In the genomic region with DNA sequence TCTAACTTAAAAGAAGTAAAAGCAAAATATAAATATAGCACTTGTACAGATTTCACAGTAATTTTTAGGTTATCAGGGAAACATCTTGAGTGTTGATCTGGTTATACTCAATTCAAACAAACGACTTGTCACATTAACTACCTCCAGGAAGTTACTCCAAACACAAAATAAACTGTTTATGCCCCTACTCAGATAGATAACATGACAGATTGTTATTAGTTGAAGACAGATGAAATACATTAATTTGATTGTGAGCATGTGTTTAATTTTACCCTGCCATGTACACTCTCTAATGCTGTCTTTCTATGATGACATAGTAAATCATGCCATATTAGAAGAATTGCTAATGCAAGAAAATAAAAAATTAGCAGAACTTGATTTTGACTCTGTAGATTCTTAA, we compare ENCODE assay signal across 25 cellular contexts.
"Had no signal": no experiment of that assay in that cellular context is flagged by ENCODE, and none has a peak within 500 bp of the region (broad histone marks: within the 10 kb centered on the region; RNA-seq: fewer than 3 reads in every experiment).

No MANE protein-coding gene starts in this region.

- H3K27me3 Mint-ChIP-seq: naive thymus-derived CD4-positive, alpha-beta T cell; natural killer cell treated with Interleukin-12 subunit alpha and Interleukin-12 subunit beta and Interleukin-15 and Interleukin-18, amount 100 ng/mL, for 72 hours; progenitor cell of endocrine pancreas; stimulated activated naive B cell treated with anti-CD40 and anti-IgM and Interleukin-4, amounts not matched to agents 10 μg/mL and 1 μg/mL and 100 μg/mL, for 72 hours had no signal

- H3K9me3 Mint-ChIP-seq: immature natural killer cell; natural killer cell treated with Interleukin-12 subunit alpha and Interleukin-12 subunit beta and Interleukin-15 and Interleukin-18, amount 100 ng/mL, for 72 hours had no signal

- DNase-seq: hypothalamus; immature natural killer cell; islet precursor cell; lower lobe of right lung; mammary epithelial cell; mesendoderm; mucosa of descending colon; naive thymus-derived CD4-positive, alpha-beta T cell; ovary; right lobe of liver; stimulated activated CD4-positive, alpha-beta T cell treated with anti-CD3 and anti-CD28 coated beads, Interleukin-2, amount 100 ng/mL, for 24 hours; stimulated activated CD4-positive, alpha-beta T cell treated with anti-CD3 and anti-CD28 coated beads, Interleukin-4, amount 100 ng/mL, for 1 hour; stimulated activated naive B cell treated with anti-CD40 and anti-IgM and Interleukin-4, amounts not matched to agents 10 μg/mL and 1 μg/mL and 100 μg/mL, for 72 hours; stimulated activated naive CD8-positive, alpha-beta T cell treated with anti-CD3 and anti-CD28 coated beads, Interleukin-15, Interleukin-2, amounts not matched to agents 100 U/mL and 50 U/mL, for 24 hours; stomach; testis; thyroid gland; transverse colon; upper lobe of left lung had no signal

- H3K9me3 ChIP-seq: lower lobe of right lung, mucosa of descending colon, ovary, right atrium auricular region, right lobe of liver, stomach, testis, thyroid gland, transverse colon, upper lobe of left lung, vagina had no signal

- H3K27ac Mint-ChIP-seq: immature natural killer cell; mesothelial cell of epicardium; naive thymus-derived CD4-positive, alpha-beta T cell; natural killer cell treated with Interleukin-12 subunit alpha and Interleukin-12 subunit beta and Interleukin-15 and Interleukin-18, amount 100 ng/mL, for 72 hours; progenitor cell of endocrine pancreas; stimulated activated naive B cell treated with anti-CD40 and anti-IgM and Interleukin-4, amounts not matched to agents 10 μg/mL and 1 μg/mL and 100 μg/mL, for 72 hours had no signal

- H3K36me3 Mint-ChIP-seq: natural killer cell treated with Interleukin-12 subunit alpha and Interleukin-12 subunit beta and Interleukin-15 and Interleukin-18, amount 100 ng/mL, for 72 hours had no signal

- H3K4me3 Mint-ChIP-seq: immature natural killer cell; mesothelial cell of epicardium; naive thymus-derived CD4-positive, alpha-beta T cell; natural killer cell treated with Interleukin-12 subunit alpha and Interleukin-12 subunit beta and Interleukin-15 and Interleukin-18, amount 100 ng/mL, for 72 hours; stimulated activated naive B cell treated with anti-CD40 and anti-IgM and Interleukin-4, amounts not matched to agents 10 μg/mL and 1 μg/mL and 100 μg/mL, for 72 hours had no signal

- H3K36me3 ChIP-seq: lower lobe of right lung, ovary, right atrium auricular region, right lobe of liver, stomach, thyroid gland, transverse colon, upper lobe of left lung, vagina had no signal

- H3K27me3 ChIP-seq: ovary, right atrium auricular region, right lobe of liver, stomach, testis, thyroid gland, transverse colon, upper lobe of left lung, vagina had no signal

- H3K4me1 ChIP-seq: lower lobe of right lung, right atrium auricular region, right lobe of liver, testis, thyroid gland, vagina had no signal

- H3K4me3 ChIP-seq: lower lobe of right lung, mucosa of descending colon, ovary, right atrium auricular region, right lobe of liver, smooth muscle cell, stomach, testis, thyroid gland, transverse colon, upper lobe of left lung, vagina had no signal
